In the genomic region with DNA sequence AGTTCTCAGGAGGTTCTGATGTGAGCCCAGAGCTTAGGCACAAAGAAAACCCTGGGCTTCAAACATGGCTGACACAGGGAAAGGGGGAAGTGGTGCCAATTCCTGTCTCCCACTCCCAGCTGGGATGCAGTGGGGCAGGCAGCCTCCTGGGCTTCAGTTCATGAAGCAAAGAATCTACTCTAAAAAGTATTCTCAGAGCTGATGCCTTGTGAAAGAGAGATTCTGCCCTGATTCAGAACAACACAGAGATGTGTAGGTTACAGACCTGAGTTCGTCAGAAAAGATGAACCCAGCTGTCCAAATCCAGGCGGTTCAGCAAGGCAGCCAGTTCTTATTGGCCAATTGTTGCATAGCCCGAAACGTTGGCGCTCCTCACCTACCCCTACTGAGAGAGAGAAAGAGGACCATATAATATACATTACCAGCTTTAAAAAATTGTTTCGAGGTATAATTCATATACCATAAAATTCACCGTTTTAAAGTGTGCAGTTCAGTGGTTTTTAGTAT, we compare ENCODE assay signal across 22 cellular contexts. TPM values are rescaled to one million over a fixed set of nuclear protein-coding genes. Genes with fewer than 3 reads are reported as not detected.
DNase-seq lines count a peak whose midpoint lies in the region; ATAC-seq, FAIRE-seq and TF ChIP-seq lines count a peak whose summit lies in the region.
"Had no signal": no experiment of that assay in that cellular context is flagged by ENCODE, and none has a peak within 500 bp of the region (broad histone marks: within the 10 kb centered on the region; RNA-seq: fewer than 3 reads in every experiment).

No MANE protein-coding gene starts in this region.

- ATAC-seq in heart right ventricle (peak in 1 of 8 donors; percentile 2), psoas muscle (no peak), upper lobe of right lung (no peak), HG03432 (IDR thresholded peaks at IDR 0.05; ENCODE audit: unreplicated experiment) (no peak)
- ATAC-seq: T-cell had no signal

- DNase-seq in heart right ventricle (no peak), cardiac septum (ENCODE audit: low spot score) (no peak), epithelial cell of esophagus (ENCODE audit: low read depth) (no peak), psoas muscle (no peak), upper lobe of right lung (no peak), D721Med (ENCODE audit: insufficient read length, low spot score) (no peak)
- DNase-seq in activated effector memory CD4-positive, alpha-beta T cell treated with Interleukin-2 at 50 U/mL for 16 hours = no peak
- DNase-seq: activated CD4-positive, alpha-beta T cell treated with anti-CD3 and anti-CD28 coated beads, Interleukin-2, amount 50 U/mL, for 4 hours; activated naive CD4-positive, alpha-beta T cell treated with anti-CD3 and anti-CD28 coated beads for 36 hours; BE2C; Calu3; NCI-H1092; NCI-H2029; NCI-H446 treated with DMSO at 0.1 percent for 48 hours; retina; T-cell had no signal

- H3K9me3 ChIP-seq in heart right ventricle (no peaks in the 10 kb centered on the region), psoas muscle (no peaks in the 10 kb centered on the region), upper lobe of right lung (no peaks in the 10 kb centered on the region)
- H3K9me3 ChIP-seq: BE2C had no signal

- intact Hi-C loops in heart right ventricle (cut with DNase I) (no loop called here), cardiac septum (cut with DNase I) (no loop called here), psoas muscle (cut with DNase I) (no loop called here), upper lobe of right lung (cut with DNase I) (no loop called here)

- H3K36me3 ChIP-seq in heart right ventricle (no peaks in the 10 kb centered on the region), psoas muscle (ENCODE audit: insufficient read depth in 1 of 2, low read depth in 1 of 2) (no peaks in the 10 kb centered on the region), upper lobe of right lung (no peaks in the 10 kb centered on the region)
- H3K36me3 ChIP-seq: BE2C, neural progenitor cell had no signal

- TF ChIP-seq CTCF in heart right ventricle (IDR thresholded peaks at IDR 0.05) = no peak
- TF ChIP-seq CTCF in epithelial cell of esophagus (IDR thresholded peaks at IDR 0.05; ENCODE audit: insufficient read depth, low read depth, low read length, missing control alignments) = no peak
- TF ChIP-seq CTCF in psoas muscle (IDR thresholded peaks at IDR 0.05) = no peak
- TF ChIP-seq CTCF in upper lobe of right lung (IDR thresholded peaks at IDR 0.05) = no peak
- TF ChIP-seq CTCF in D721Med (IDR thresholded peaks at IDR 0.05; ENCODE audit: insufficient read depth, missing control alignments) = no peak

- no peak for FAIRE-seq in D721Med (lab: Jason Lieb, UNC)
- FAIRE-seq: A204.1, astrocyte, colon, endometrium had no signal

- H3K4me1 ChIP-seq in heart right ventricle (peaks cover 8 to 38% (median 13%) of the 10 kb centered on the region in 9 donors), psoas muscle (no peaks in the 10 kb centered on the region), upper lobe of right lung (peaks cover 17% of the 10 kb centered on the region)
- H3K4me1 ChIP-seq: BE2C had no signal

- no peak overlapping the region for H3K4me3 ChIP-seq in heart right ventricle
- H3K4me3 ChIP-seq in epithelial cell of esophagus (ENCODE audit: low read length) = peak overlapping the region; percentile 40
- no peak overlapping the region for H3K4me3 ChIP-seq in psoas muscle
- H3K4me3 ChIP-seq in upper lobe of right lung = no peak overlapping the region
- H3K4me3 ChIP-seq: neural progenitor cell had no signal

- H3K27ac ChIP-seq in heart right ventricle (peak overlapping the region in 8 of 10 donors; percentile 32 to 81 (median 69)), psoas muscle (peak overlapping the region; percentile 10), upper lobe of right lung (peak overlapping the region; percentile 42)
- H3K27ac ChIP-seq: neural progenitor cell had no signal

- H3K27me3 ChIP-seq in heart right ventricle (peaks cover 0 to 20% (median 0%) of the 10 kb centered on the region in 7 donors), psoas muscle (ENCODE audit: insufficient read depth in 3 of 3, low read length in 2 of 3) (no peaks in the 10 kb centered on the region), upper lobe of right lung (no peaks in the 10 kb centered on the region)
- H3K27me3 ChIP-seq: BE2C, neural progenitor cell had no signal

- 81 to 87% methylated on average over 7 of the region's 7 CpGs for WGBS in heart right ventricle, 2 donors
- 71 to 78% (median 73%) methylated on average over 7 of the region's 7 CpGs for WGBS in psoas muscle, 3 donors

RNA-seq across cellular contexts. Expression of a gene that starts 7.4 kb away (rescaled TPM):
- 10 to 100 TPM in 5 of 10 donors, 1 to 10 TPM in 5; 7.4 to 14.5 (median 10.7) TPM for total RNA-seq in heart right ventricle
- 10 to 100 TPM in 1 of 2 donors, 1 to 10 TPM in 1; 4.1 to 12.4 TPM for polyA plus RNA-seq in heart right ventricle
- total RNA-seq in cardiac septum = 16.6 TPM
- total RNA-seq in psoas muscle = 1 to 10 TPM in 2 of 4 donors, under 1 TPM in 2; 0.53 to 2.5 (median 1.4) TPM
- polyA plus RNA-seq in psoas muscle = under 1 TPM; 0.39 to 0.94 (median 0.48) TPM
- 4.2 TPM for total RNA-seq in upper lobe of right lung

RNA-seq across cellular contexts. Expression of a gene that starts 18.5 kb away (rescaled TPM):
- 100 to 1,000 TPM in 7 of 10 donors, 10 to 100 TPM in 3; 77.7 to 155 (median 115) TPM for total RNA-seq in heart right ventricle
- 10 to 100 TPM; 20.0 to 25.0 TPM for polyA plus RNA-seq in heart right ventricle
- total RNA-seq in cardiac septum = 138 TPM
- 100 to 1,000 TPM in 1 of 4 donors, 10 to 100 TPM in 3; 45.6 to 102 (median 76.1) TPM for total RNA-seq in psoas muscle
- 10 to 100 TPM; 14.8 to 40.0 (median 15.7) TPM for polyA plus RNA-seq in psoas muscle
- 132 TPM for total RNA-seq in upper lobe of right lung

Comparison
In these comparisons a context has a peak if more than half of its experiments do, and no peak if none do; other contexts are left out.
1. H3K27ac ChIP-seq: peak in every context shown above with its lines; median percentile 69 in heart right ventricle; 42 in upper lobe of right lung; 10 in psoas muscle.